Comparison of ENCODE assay signal across 8 cellular contexts in genomic region chr17:64262422-64263260, GRCh38. TPM values are rescaled to one million over a fixed set of nuclear protein-coding genes. Genes with fewer than 3 reads are reported as not detected.
DNase-seq lines count a peak whose midpoint lies in the region; ATAC-seq and TF ChIP-seq lines count a peak whose summit lies in the region.

TEX2 (minus strand) TSS chr17:64263260; CDS start chr17:64214217, 49,043 bp downstream.

- H3K4me1 Mint-ChIP-seq in activated naive CD4-positive, alpha-beta T cell treated with anti-CD3 and anti-CD28 coated beads, Interleukin-2, amount 50 U/mL, for 24 hours = peaks cover 38% of the 10 kb centered on the region
- peaks cover 38% of the 10 kb centered on the region for H3K4me1 Mint-ChIP-seq in progenitor cell of endocrine pancreas (ENCODE audit: low read depth)

- no peaks in the 10 kb centered on the region; the same call in 1 of the 2 replicates for H3K36me3 ChIP-seq in SJSA1
- H3K36me3 ChIP-seq in urinary bladder (ENCODE audit: insufficient read depth) = no peaks in the 10 kb centered on the region

- H3K36me3 Mint-ChIP-seq in activated naive CD4-positive, alpha-beta T cell treated with anti-CD3 and anti-CD28 coated beads, Interleukin-2, amount 50 U/mL, for 24 hours = no peaks in the 10 kb centered on the region
- no peaks in the 10 kb centered on the region for H3K36me3 Mint-ChIP-seq in progenitor cell of endocrine pancreas (ENCODE audit: insufficient read depth)

- under 1% methylated on average over 87 of the region's 87 CpGs for WGBS in urinary bladder

- H3K27ac ChIP-seq in SJSA1 (no peak within 1 kb of the TSS), urinary bladder (ENCODE audit: low read depth) (peak within 1 kb of the TSS; percentile 84)

- peak within 1 kb of the TSS; percentile 93 for H3K27ac Mint-ChIP-seq in activated naive CD4-positive, alpha-beta T cell treated with anti-CD3 and anti-CD28 coated beads, Interleukin-2, amount 50 U/mL, for 24 hours
- H3K27ac Mint-ChIP-seq in progenitor cell of endocrine pancreas = peak within 1 kb of the TSS; percentile 98

- no peaks in the 10 kb centered on the region for H3K9me3 Mint-ChIP-seq in activated naive CD4-positive, alpha-beta T cell treated with anti-CD3 and anti-CD28 coated beads, Interleukin-2, amount 50 U/mL, for 24 hours
- H3K9me3 Mint-ChIP-seq in progenitor cell of endocrine pancreas (ENCODE audit: low read depth) = no peaks in the 10 kb centered on the region

- H3K27me3 ChIP-seq in SJSA1 (replicated peaks) = peaks cover 14% of the 10 kb centered on the region; the same call in 1 of the 2 replicates

- intact Hi-C loops in Right ventricle myocardium inferior (cut with DNase I) = loop anchor here (2.0 kb wide), 2 partner anchors 106 to 118 kb away; no protein-coding TSS in a partner anchor

- peak; percentile 27 for DNase-seq in AG08395 (ENCODE audit: low spot score)
- peak; percentile 58 to 60 for DNase-seq in SJSA1 (ENCODE audit: low read depth in 1 of 2, low spot score in 2 of 2)
- DNase-seq in Right ventricle myocardium inferior (ENCODE audit: missing footprints) = peak; percentile 88
- peak; percentile 39 for DNase-seq in progenitor cell of endocrine pancreas (ENCODE audit: low spot score, unreplicated experiment)

- H3K4me1 ChIP-seq in SJSA1 (replicated peaks) = peaks cover 15% of the 10 kb centered on the region
- H3K4me1 ChIP-seq in urinary bladder (ENCODE audit: insufficient read depth) = no peaks in the 10 kb centered on the region

- peak within 1 kb of the TSS; percentile 93 for H3K4me3 Mint-ChIP-seq in activated naive CD4-positive, alpha-beta T cell treated with anti-CD3 and anti-CD28 coated beads, Interleukin-2, amount 50 U/mL, for 24 hours
- H3K4me3 Mint-ChIP-seq in progenitor cell of endocrine pancreas (ENCODE audit: low read depth) = peak within 1 kb of the TSS; percentile 87

- H3K4me3 ChIP-seq in SJSA1 = peak within 1 kb of the TSS; percentile 94
- peak within 1 kb of the TSS; percentile 70 for H3K4me3 ChIP-seq in urinary bladder (ENCODE audit: low read depth, low read length)

- no peaks in the 10 kb centered on the region for H3K27me3 Mint-ChIP-seq in activated naive CD4-positive, alpha-beta T cell treated with anti-CD3 and anti-CD28 coated beads, Interleukin-2, amount 50 U/mL, for 24 hours
- H3K27me3 Mint-ChIP-seq in progenitor cell of endocrine pancreas = peaks cover 5% of the 10 kb centered on the region

- ATAC-seq in GM18907 (IDR thresholded peaks at IDR 0.05; ENCODE audit: unreplicated experiment) = peak; percentile 46
- peak; percentile 38 for ATAC-seq in HG03135 (IDR thresholded peaks at IDR 0.05; ENCODE audit: unreplicated experiment)
- peak; percentile 55 for ATAC-seq in Right ventricle myocardium inferior

- TF ChIP-seq CTCF in progenitor cell of endocrine pancreas (IDR thresholded peaks at IDR 0.05; ENCODE audit: unreplicated experiment) = no peak

- H3K9me3 ChIP-seq in SJSA1 (replicated peaks) = no peaks in the 10 kb centered on the region

RNA-seq across cellular contexts. Expression of gene TEX2, which starts in this region (rescaled TPM):
- total RNA-seq in SJSA1 (2014; rRNA removed; shearing (Covaris generic)) = 10.7 and 13.7 TPM in 2 replicates
- total RNA-seq in Right ventricle myocardium inferior (56.1 TPM), progenitor cell of endocrine pancreas (30.2 and 31.5 TPM in 2 replicates), urinary bladder (18.6 TPM)
- polyA plus RNA-seq in urinary bladder = 20.3 TPM

Comparison
In these comparisons a context has a peak if more than half of its experiments do, and no peak if none do; other contexts are left out.
1. DNase-seq: peak in every context shown above with its lines; median percentile 88 in Right ventricle myocardium inferior; 59 in SJSA1; 39 in progenitor cell of endocrine pancreas; 27 in AG08395.